1 cellular context compared by ENCODE assay signal in genomic region chr9:9855503-9856078, GRCh38.
TF ChIP-seq lines count a peak whose summit lies in the region.

No MANE protein-coding gene starts in this region.

TF ChIP-seq in GM23338, 12 proteins besides CTCF, POLR2A, EP300 and RAD21 (continued from another document):
- TF ChIP-seq ZNF462 (CRISPR knock-in tag; IDR thresholded peaks at IDR 0.05) (no peak), JUNB (IDR thresholded peaks at IDR 0.05; ENCODE audit: unreplicated experiment) (no peak), EZH2phosphoT487 (IDR thresholded peaks at IDR 0.05; ENCODE audit: unreplicated experiment) (no peak), EZH2 (IDR thresholded peaks at IDR 0.05; ENCODE audit: low read depth, unreplicated experiment) (no peak), ETS1 (IDR thresholded peaks at IDR 0.05) (no peak)
